ENCODE assay signal across 24 cellular contexts in the genomic region with DNA sequence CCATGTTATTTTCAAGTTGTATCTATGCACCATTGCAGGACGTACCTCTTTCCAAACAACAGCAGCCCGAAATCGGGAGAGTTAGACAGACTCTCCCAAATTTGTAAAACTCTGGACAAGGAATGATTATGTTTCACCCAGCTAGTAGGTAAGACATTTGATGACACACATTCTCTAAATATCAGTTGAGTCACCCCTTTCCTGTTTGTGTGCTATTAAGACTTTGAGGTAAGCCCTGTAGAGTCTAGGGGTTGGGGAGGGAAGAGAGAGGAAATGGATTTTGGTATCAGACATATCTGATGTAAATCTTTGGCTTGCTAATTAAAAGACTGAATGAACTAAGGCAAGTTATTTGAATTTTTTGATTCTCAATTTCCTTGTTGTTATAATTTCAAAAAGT.
"Had no signal": no experiment of that assay in that cellular context is flagged by ENCODE, and none has a peak within 500 bp of the region (broad histone marks: within the 10 kb centered on the region; RNA-seq: fewer than 3 reads in every experiment).

No MANE protein-coding gene starts in this region.

- DNase-seq: activated CD4-positive, alpha-beta T cell treated with anti-CD3 and anti-CD28 coated beads, Interleukin-2, amount 10 ng/mL, durations not matched to agents 7 days and 5 days; activated CD4-positive, CD25-positive, alpha-beta regulatory T cell; activated CD8-positive, alpha-beta memory T cell treated with anti-CD3 and anti-CD28 coated beads, Interleukin-2, amount 50 U/mL, for 4 hours; activated naive CD4-positive, alpha-beta T cell treated with anti-CD3 and anti-CD28 coated beads, Interleukin-2, amount 10 ng/mL, durations not matched to agents 7 days and 5 days; activated naive CD8-positive, alpha-beta T cell treated with anti-CD3 and anti-CD28 coated beads, Interleukin-2, amount 50 U/mL, for 24 hours; activated T-cell treated with anti-CD3 and anti-CD28 coated beads, Interleukin-2, amount 50 U/mL, for 4 hours; aorta; esophagus squamous epithelium; foreskin melanocyte; glutamatergic neuron; hypothalamus; kidney; left lung; naive B cell; stimulated activated CD4-positive, alpha-beta T cell treated with anti-CD3 and anti-CD28 coated beads, Interleukin-12 subunit alpha, Interleukin-12 subunit beta, amount 100 ng/mL, for 4 hours; stimulated activated CD4-positive, alpha-beta T cell treated with anti-CD3 and anti-CD28 coated beads, Interleukin-1b, Interleukin-23, amount 100 ng/mL, for 48 hours; stimulated activated CD8-positive, alpha-beta memory T cell treated with anti-CD3 and anti-CD28 coated beads, Interleukin-4, amount 100 ng/mL, for 48 hours; stimulated activated naive CD4-positive, alpha-beta T cell; T-helper 1 cell; T1000; thyroid gland had no signal

- H3K4me1 ChIP-seq: esophagus squamous epithelium, left lung, right atrium auricular region, thyroid gland had no signal

- H3K4me2 ChIP-seq: neural progenitor cell had no signal

- H3K9ac ChIP-seq: neural progenitor cell had no signal

- H3K27me3 ChIP-seq: esophagus squamous epithelium, left lung, neural progenitor cell, right atrium auricular region, thyroid gland had no signal

- FAIRE-seq: kidney had no signal

- H3K36me3 ChIP-seq: esophagus squamous epithelium, left lung, neural progenitor cell, right atrium auricular region, thyroid gland had no signal

- H3K9me3 ChIP-seq: esophagus squamous epithelium, left lung, right atrium auricular region, thyroid gland had no signal

- H2AFZ ChIP-seq: neural progenitor cell had no signal

- ATAC-seq: activated naive CD8-positive, alpha-beta T cell treated with anti-CD3 and anti-CD28 coated beads, Interleukin-2, amount 50 U/mL, for 24 hours; activated T-cell treated with anti-CD3 and anti-CD28 coated beads, Interleukin-2, amount 50 U/mL, for 4 hours; left lung had no signal

- H3K4me3 ChIP-seq: coronary artery, esophagus squamous epithelium, left lung, neural progenitor cell, right atrium auricular region, thyroid gland had no signal

- H3K27ac ChIP-seq: coronary artery, esophagus squamous epithelium, left lung, neural progenitor cell, right atrium auricular region, thyroid gland had no signal
